In the genomic region with DNA sequence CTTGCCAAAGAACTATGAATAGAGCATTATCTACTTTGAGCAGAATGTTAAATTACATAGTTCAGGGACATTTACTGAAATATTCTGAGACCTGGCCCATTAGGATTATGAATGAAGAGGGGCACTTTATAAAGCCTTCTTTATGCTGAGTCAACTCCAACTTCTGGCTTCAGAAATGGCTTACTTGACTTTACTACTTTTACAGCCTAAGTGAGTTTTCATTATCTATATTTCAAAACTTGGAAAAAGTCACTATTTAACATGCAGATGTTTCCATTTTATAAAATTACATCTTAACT, we compare ENCODE assay signal across 25 cellular contexts.
"Had no signal": no experiment of that assay in that cellular context is flagged by ENCODE, and none has a peak within 500 bp of the region (broad histone marks: within the 10 kb centered on the region; RNA-seq: fewer than 3 reads in every experiment).

No MANE protein-coding gene starts in this region.

- H3K36me3 ChIP-seq: esophagus muscularis mucosa, neutrophil, uterus had no signal

- H3K27me3 ChIP-seq: esophagus muscularis mucosa, neutrophil, uterus had no signal

- H3K27ac ChIP-seq: esophagus muscularis mucosa, neutrophil, skin epidermis, uterus had no signal

- H3K36me3 Mint-ChIP-seq: naive B cell; stimulated activated effector memory CD8-positive, alpha-beta T cell treated with anti-CD3 and anti-CD28 coated beads, Interleukin-12 subunit alpha, Interleukin-12 subunit beta, amount 100 ng/mL, for 72 hours had no signal

- DNase-seq: activated CD4-positive, alpha-beta T cell treated with anti-CD3 and anti-CD28 coated beads for 4 hours; activated CD4-positive, alpha-beta T cell treated with anti-CD3 and anti-CD28 coated beads, Interleukin-2, amount 50 U/mL, for 4 hours; activated CD8-positive, alpha-beta memory T cell treated with anti-CD3 and anti-CD28 coated beads for 24 hours; activated effector memory CD4-positive, alpha-beta T cell treated with Interleukin-2 at 50 U/mL for 16 hours; activated naive CD4-positive, alpha-beta T cell treated with anti-CD3 and anti-CD28 coated beads for 36 hours; activated naive CD8-positive, alpha-beta T cell treated with anti-CD3 and anti-CD28 coated beads, Interleukin-2, amount 10 ng/mL, durations not matched to agents 7 days and 5 days; central memory CD4-positive, alpha-beta T cell; foreskin melanocyte; islet precursor cell; naive B cell; nephron progenitor cell; stimulated activated CD4-positive, alpha-beta T cell treated with anti-CD3 and anti-CD28 coated beads, Interleukin-12 subunit alpha, Interleukin-12 subunit beta, amount 100 ng/mL, for 4 hours; stimulated activated CD4-positive, alpha-beta T cell treated with anti-CD3 and anti-CD28 coated beads, Interleukin-4, amount 100 ng/mL, for 24 hours; T-helper 2 cell; uterus had no signal

- FAIRE-seq: astrocyte had no signal

- H3K4me1 Mint-ChIP-seq: activated naive CD8-positive, alpha-beta T cell treated with anti-CD3 and anti-CD28 coated beads, Interleukin-2, amount 10 ng/mL, durations not matched to agents 7 days and 5 days; nephron progenitor cell; stimulated activated effector memory CD8-positive, alpha-beta T cell treated with anti-CD3 and anti-CD28 coated beads, Interleukin-12 subunit alpha, Interleukin-12 subunit beta, amount 100 ng/mL, for 72 hours had no signal

- H3K4me3 ChIP-seq: esophagus muscularis mucosa, skin epidermis, uterus had no signal

- H3K27me3 Mint-ChIP-seq: naive B cell; progenitor cell of endocrine pancreas; stimulated activated naive CD8-positive, alpha-beta T cell treated with anti-CD3 and anti-CD28 coated beads, Interleukin-15, Interleukin-2, amounts not matched to agents 100 ng/mL and 50 ng/mL, for 24 hours; type B pancreatic cell had no signal

- H3K27ac Mint-ChIP-seq: activated naive CD4-positive, alpha-beta T cell treated with anti-CD3 and anti-CD28 coated beads for 36 hours; activated naive CD8-positive, alpha-beta T cell treated with anti-CD3 and anti-CD28 coated beads, Interleukin-2, amount 10 ng/mL, durations not matched to agents 7 days and 5 days; mesothelial cell of epicardium; nephron progenitor cell; progenitor cell of endocrine pancreas; stimulated activated effector memory CD8-positive, alpha-beta T cell treated with anti-CD3 and anti-CD28 coated beads, Interleukin-12 subunit alpha, Interleukin-12 subunit beta, amount 100 ng/mL, for 72 hours; stimulated activated naive CD8-positive, alpha-beta T cell treated with anti-CD3 and anti-CD28 coated beads, Interleukin-15, Interleukin-2, amounts not matched to agents 100 ng/mL and 50 ng/mL, for 24 hours; type B pancreatic cell had no signal

- H3K4me1 ChIP-seq: uterus had no signal

- H3K4me3 Mint-ChIP-seq: activated naive CD4-positive, alpha-beta T cell treated with anti-CD3 and anti-CD28 coated beads for 36 hours; activated naive CD8-positive, alpha-beta T cell treated with anti-CD3 and anti-CD28 coated beads, Interleukin-2, amount 10 ng/mL, durations not matched to agents 7 days and 5 days; mesothelial cell of epicardium; nephron progenitor cell; stimulated activated effector memory CD8-positive, alpha-beta T cell treated with anti-CD3 and anti-CD28 coated beads, Interleukin-12 subunit alpha, Interleukin-12 subunit beta, amount 100 ng/mL, for 72 hours; stimulated activated naive CD8-positive, alpha-beta T cell treated with anti-CD3 and anti-CD28 coated beads, Interleukin-15, Interleukin-2, amounts not matched to agents 100 ng/mL and 50 ng/mL, for 24 hours; type B pancreatic cell had no signal

- H3K9me3 Mint-ChIP-seq: activated naive CD4-positive, alpha-beta T cell treated with anti-CD3 and anti-CD28 coated beads for 36 hours; activated naive CD8-positive, alpha-beta T cell treated with anti-CD3 and anti-CD28 coated beads, Interleukin-2, amount 10 ng/mL, durations not matched to agents 7 days and 5 days; mesothelial cell of epicardium; naive B cell; nephron progenitor cell; stimulated activated effector memory CD8-positive, alpha-beta T cell treated with anti-CD3 and anti-CD28 coated beads, Interleukin-12 subunit alpha, Interleukin-12 subunit beta, amount 100 ng/mL, for 72 hours; stimulated activated naive CD8-positive, alpha-beta T cell treated with anti-CD3 and anti-CD28 coated beads, Interleukin-15, Interleukin-2, amounts not matched to agents 100 ng/mL and 50 ng/mL, for 24 hours; type B pancreatic cell had no signal

- ATAC-seq: sciatic nerve; stimulated activated effector memory CD8-positive, alpha-beta T cell treated with anti-CD3 and anti-CD28 coated beads, Interleukin-12 subunit alpha, Interleukin-12 subunit beta, amount 100 ng/mL, for 72 hours had no signal

- H3K9me3 ChIP-seq: esophagus muscularis mucosa, neutrophil, uterus had no signal
